22 cellular contexts compared by ENCODE assay signal in the genomic region with DNA sequence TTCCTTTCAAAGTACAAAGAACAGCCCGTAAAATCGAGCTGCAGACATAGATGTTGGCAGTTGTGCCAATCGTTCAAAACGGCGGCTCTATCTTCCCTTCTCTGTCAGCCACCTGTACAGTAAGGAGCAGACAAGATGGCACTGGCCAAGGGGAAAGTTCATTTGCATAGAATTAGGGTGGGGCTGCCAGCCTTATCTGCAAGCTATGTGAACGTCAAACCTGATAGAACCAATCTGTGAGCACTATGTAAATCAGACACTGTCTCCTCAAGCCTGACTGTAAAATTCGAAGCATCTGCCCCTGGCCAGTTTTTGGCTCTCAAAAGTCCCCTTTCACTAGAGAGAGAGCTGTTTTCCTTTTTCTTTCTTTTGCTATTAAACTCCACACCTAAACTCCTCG.
DNase-seq lines count a peak whose midpoint lies in the region; ATAC-seq and TF ChIP-seq lines count a peak whose summit lies in the region.
"Had no signal": no experiment of that assay in that cellular context is flagged by ENCODE, and none has a peak within 500 bp of the region (broad histone marks: within the 10 kb centered on the region; RNA-seq: fewer than 3 reads in every experiment).

No MANE protein-coding gene starts in this region.

- H3K36me3 ChIP-seq in BE2C (no peaks in the 10 kb centered on the region), adrenal gland (replicated peaks in 1 of 2) (no peaks in the 10 kb centered on the region), MG63 (no peaks in the 10 kb centered on the region)
- H3K36me3 ChIP-seq: BLaER1, Peyer's patch, SJSA1 had no signal

- H3K4me3 ChIP-seq in BE2C (ENCODE audit: low read depth, low read length) = no peak overlapping the region
- H3K4me3 ChIP-seq in adrenal gland = no peak overlapping the region
- no peak overlapping the region for H3K4me3 ChIP-seq in MG63
- H3K4me3 ChIP-seq: BLaER1, Peyer's patch, SJSA1 had no signal

- H3K4me1 ChIP-seq in BE2C = no peaks in the 10 kb centered on the region; the same call in 1 of the 2 replicates
- H3K4me1 ChIP-seq in foreskin keratinocyte = no peaks in the 10 kb centered on the region
- no peaks in the 10 kb centered on the region for H3K4me1 ChIP-seq in adrenal gland (replicated peaks in 1 of 2)
- H3K4me1 ChIP-seq: BLaER1, Peyer's patch, SJSA1 had no signal

- H3K27ac ChIP-seq in foreskin keratinocyte = no peak overlapping the region
- H3K27ac ChIP-seq in adrenal gland = no peak overlapping the region
- H3K27ac ChIP-seq: BLaER1, Peyer's patch, SJSA1 had no signal

- H3K27me3 ChIP-seq in BE2C = no peaks in the 10 kb centered on the region
- H3K27me3 ChIP-seq in foreskin keratinocyte = no peaks in the 10 kb centered on the region
- no peaks in the 10 kb centered on the region for H3K27me3 ChIP-seq in adrenal gland
- no peaks in the 10 kb centered on the region for H3K27me3 ChIP-seq in MG63
- H3K27me3 ChIP-seq: BLaER1, Peyer's patch, SJSA1 had no signal

- intact Hi-C loops in adrenal gland (cut with DNase I) = no loop called here

- H3K9me3 ChIP-seq in BE2C (no peaks in the 10 kb centered on the region), adrenal gland (replicated peaks in 1 of 3) (peaks cover 0 to 8% (median 0%) of the 10 kb centered on the region in 3 donors), MG63 (no peaks in the 10 kb centered on the region)
- H3K9me3 ChIP-seq: BLaER1, Peyer's patch, SJSA1 had no signal

- WGBS in adrenal gland, 4 donors = 81 to 90% (median 83%) methylated on average over 8 of the region's 8 CpGs

- DNase-seq in BE2C = peak; percentile 40
- peak; percentile 43 for DNase-seq in ELF-1 (ENCODE audit: low read depth, low spot score)
- DNase-seq in OCI-M1 (lab: John Stamatoyannopoulos, UW) = peak; percentile 45
- no peak for DNase-seq in foreskin keratinocyte
- DNase-seq in adrenal gland = no peak
- DNase-seq in MG63 = no peak
- DNase-seq: CD4-positive, alpha-beta T cell; COR-L47; DND-41; Kasumi-1; NCI-H1048; NCI-H1417 treated with DMSO at 0.1 percent for 48 hours; NCI-H2029; NCI-H446; NCI-H526 treated with DMSO at 0.1 percent for 48 hours; Peyer's patch; SW 1271; T-helper 17 cell had no signal

- no peak for TF ChIP-seq POLR2A in adrenal gland (IDR thresholded peaks at IDR 0.05)

- no peak for TF ChIP-seq CTCF in BE2C (IDR thresholded peaks at IDR 0.05; ENCODE audit: low read depth, low read length)
- no peak for TF ChIP-seq CTCF in foreskin keratinocyte (conservative IDR thresholded peaks at IDR 0.05)
- TF ChIP-seq CTCF in adrenal gland (IDR thresholded peaks at IDR 0.05) = no peak

- ATAC-seq in foreskin keratinocyte = peak; percentile 12
- ATAC-seq in GM19395 (IDR thresholded peaks at IDR 0.05; ENCODE audit: unreplicated experiment) = no peak
- ATAC-seq: Right ventricle myocardium inferior, T-helper 17 cell had no signal

Comparison
In these comparisons a context has a peak if more than half of its experiments do, and no peak if none do; other contexts are left out.
1. DNase-seq: peak in BE2C (single experiment), ELF-1 (single experiment) and OCI-M1 (single experiment); none in foreskin keratinocyte (0 of 2), adrenal gland (0 of 7) and MG63 (single experiment).